ENCODE assay signal across 10 cellular contexts in genomic region chr9:4301971-4302427, GRCh38. TPM values are rescaled to one million over a fixed set of nuclear protein-coding genes. Genes with fewer than 3 reads are reported as not detected.
A peak's percentile ranks its signal among the peaks of the same experiment; 100 is the strongest.
DNase-seq lines count a peak whose midpoint lies in the region; TF ChIP-seq lines count a peak whose summit lies in the region.
"Had no signal": no experiment of that assay in that cellular context is flagged by ENCODE, and none has a peak within 500 bp of the region (broad histone marks: within the 10 kb centered on the region; RNA-seq: fewer than 3 reads in every experiment).

No MANE protein-coding gene starts in this region.

- DNase-seq in activated T-cell treated with anti-CD3 and anti-CD28 coated beads, Interleukin-2, amount 50 U/mL, for 24 hours = peak; percentile 38
- DNase-seq in activated T-cell treated with anti-CD3 and anti-CD28 coated beads, Interleukin-2, amount 50 U/mL, for 1 hour = no peak
- DNase-seq in ascending aorta (ENCODE audit: low spot score in 2 of 2) = peak; percentile 63 to 91
- peak; percentile 75 for DNase-seq in hepatocyte (ENCODE audit: low spot score)
- DNase-seq in testis = peak; percentile 60
- DNase-seq in ureter (ENCODE audit: low spot score) = no peak
- no peak for DNase-seq in mesothelial cell of epicardium (ENCODE audit: low spot score in 2 of 2, unreplicated experiment in 2 of 2)
- DNase-seq in middle frontal gyrus (ENCODE audit: extremely low spot score, low spot score) = no peak

- peak overlapping the region; percentile 21 to 37 for H3K27ac ChIP-seq in ascending aorta
- H3K27ac ChIP-seq in hepatocyte = no peak overlapping the region
- no peak overlapping the region for H3K27ac ChIP-seq in testis
- H3K27ac ChIP-seq: neural progenitor cell, Peyer's patch had no signal

- peaks cover 5% of the 10 kb centered on the region for H3K79me2 ChIP-seq in hepatocyte

- peaks cover 83% of the 10 kb centered on the region for H3K4me1 Mint-ChIP-seq in activated T-cell treated with anti-CD3 and anti-CD28 coated beads, Interleukin-2, amount 50 U/mL, for 24 hours (ENCODE audit: low read depth)
- H3K4me1 Mint-ChIP-seq in mesothelial cell of epicardium = peaks cover 30% of the 10 kb centered on the region

- H3K4me2 ChIP-seq in hepatocyte = no peak overlapping the region
- H3K4me2 ChIP-seq: neural progenitor cell had no signal

- 61% methylated on average over 2 of the region's 2 CpGs for WGBS in hepatocyte (ENCODE audit: low lambda C conversion rate, missing lambda C conversion rate)
- WGBS in testis, 2 donors = 22 to 32% methylated on average over 2 of the region's 2 CpGs

- H3K4me1 ChIP-seq in ascending aorta (peaks cover 0 to 8% of the 10 kb centered on the region in 2 donors), hepatocyte (ENCODE audit: insufficient read depth) (peaks cover 16% of the 10 kb centered on the region), testis (peaks cover 14% of the 10 kb centered on the region)

- H3K4me3 Mint-ChIP-seq in activated T-cell treated with anti-CD3 and anti-CD28 coated beads, Interleukin-2, amount 50 U/mL, for 24 hours = no peak overlapping the region
- H3K4me3 Mint-ChIP-seq in mesothelial cell of epicardium = no peak overlapping the region
- H3K4me3 Mint-ChIP-seq: neural progenitor cell had no signal

- H3K27ac Mint-ChIP-seq in activated T-cell treated with anti-CD3 and anti-CD28 coated beads, Interleukin-2, amount 50 U/mL, for 24 hours = peak overlapping the region; percentile 61
- no peak overlapping the region for H3K27ac Mint-ChIP-seq in mesothelial cell of epicardium
- H3K27ac Mint-ChIP-seq: neural progenitor cell had no signal

- intact Hi-C loops in ascending aorta (cut with DNase I) (loop anchor here (2.0 to 5.0 kb wide), 2 partner anchors 360 to 775 kb away; partner anchors contain the start of genes PLPP6 and RFX3), testis (cut with DNase I; ENCODE audit: low total_unique reads) (no loop called here)

- H3K27me3 Mint-ChIP-seq in activated T-cell treated with anti-CD3 and anti-CD28 coated beads, Interleukin-2, amount 50 U/mL, for 24 hours = peaks cover 28% of the 10 kb centered on the region
- peaks cover 30% of the 10 kb centered on the region for H3K27me3 Mint-ChIP-seq in mesothelial cell of epicardium (ENCODE audit: low read depth)

- no peaks in the 10 kb centered on the region for H4K20me1 ChIP-seq in hepatocyte (ENCODE audit: insufficient read depth, poor library complexity, severe bottlenecking)

- peaks cover 8% of the 10 kb centered on the region for H3K36me3 Mint-ChIP-seq in activated T-cell treated with anti-CD3 and anti-CD28 coated beads, Interleukin-2, amount 50 U/mL, for 24 hours (ENCODE audit: low read depth)
- H3K36me3 Mint-ChIP-seq in mesothelial cell of epicardium = no peaks in the 10 kb centered on the region

- TF ChIP-seq CTCF in ascending aorta (IDR thresholded peaks at IDR 0.05) = no peak
- TF ChIP-seq CTCF in hepatocyte (IDR thresholded peaks at IDR 0.05; ENCODE audit: poor library complexity) = no peak
- no peak for TF ChIP-seq CTCF in testis (IDR thresholded peaks at IDR 0.05)
- no peak for TF ChIP-seq CTCF in mesothelial cell of epicardium (IDR thresholded peaks at IDR 0.05; ENCODE audit: unreplicated experiment)

- H2AFZ ChIP-seq in hepatocyte = no peak overlapping the region
- H2AFZ ChIP-seq: neural progenitor cell had no signal

- H3K36me3 ChIP-seq in ascending aorta (no peaks in the 10 kb centered on the region), hepatocyte (replicated peaks; ENCODE audit: insufficient read depth, low read depth) (no peaks in the 10 kb centered on the region), testis (ENCODE audit: low read depth, missing control alignments) (no peaks in the 10 kb centered on the region)
- H3K36me3 ChIP-seq: neural progenitor cell, Peyer's patch had no signal

- TF ChIP-seq POLR2A in testis (IDR thresholded peaks at IDR 0.05) = no peak

- H3K9me3 ChIP-seq in ascending aorta (no peaks in the 10 kb centered on the region), hepatocyte (ENCODE audit: low read depth) (no peaks in the 10 kb centered on the region), testis (no peaks in the 10 kb centered on the region)
- H3K9me3 ChIP-seq: Peyer's patch had no signal

- H3K27me3 ChIP-seq in ascending aorta = no peaks in the 10 kb centered on the region
- H3K27me3 ChIP-seq in hepatocyte = no peaks in the 10 kb centered on the region
- H3K27me3 ChIP-seq in testis = no peaks in the 10 kb centered on the region
- H3K27me3 ChIP-seq: Peyer's patch had no signal

- H3K9me2 ChIP-seq in hepatocyte (replicated peaks; ENCODE audit: insufficient read depth) = no peaks in the 10 kb centered on the region

- H3K4me3 ChIP-seq in ascending aorta = no peak overlapping the region
- H3K4me3 ChIP-seq in hepatocyte = no peak overlapping the region
- H3K4me3 ChIP-seq in testis = no peak overlapping the region
- H3K4me3 ChIP-seq: neural progenitor cell, Peyer's patch had no signal

- no peaks in the 10 kb centered on the region for H3K9me3 Mint-ChIP-seq in activated T-cell treated with anti-CD3 and anti-CD28 coated beads, Interleukin-2, amount 50 U/mL, for 24 hours
- no peaks in the 10 kb centered on the region for H3K9me3 Mint-ChIP-seq in mesothelial cell of epicardium
- H3K9me3 Mint-ChIP-seq: neural progenitor cell had no signal

RNA-seq across cellular contexts. Expression of gene GLIS3, which starts 2.1 kb away (rescaled TPM):
- total RNA-seq in ascending aorta (11.9 TPM), hepatocyte (19.3 and 30.0 TPM in 2 replicates), testis (10 to 100 TPM; 30.4 to 36.1 TPM), ureter (40.6 TPM), mesothelial cell of epicardium (5.1 to 6.3 TPM (median 5.4 TPM) in 3 replicates)
- polyA plus RNA-seq in hepatocyte (14.0 and 16.6 TPM in 2 replicates), testis (ENCODE audit: insufficient read depth, low read depth, low replicate concordance) (12.4 TPM)

Comparison
In these comparisons a context has a peak if more than half of its experiments do, and no peak if none do; other contexts are left out.
1. DNase-seq: peak in activated T-cell treated with anti-CD3 and anti-CD28 coated beads, Interleukin-2, amount 50 U/mL, for 24 hours (single experiment), ascending aorta (2 of 2), hepatocyte (single experiment) and testis (single experiment); none in activated T-cell treated with anti-CD3 and anti-CD28 coated beads, Interleukin-2, amount 50 U/mL, for 1 hour (single experiment), ureter (single experiment), mesothelial cell of epicardium (0 of 2) and middle frontal gyrus (single experiment).
2. H3K27ac ChIP-seq: peak in ascending aorta (2 of 2); none in hepatocyte (single experiment) and testis (0 of 2).